In genomic region chr5:118044169-118044568, GRCh38 we compare ENCODE assay signal across 1 cellular context.
TF ChIP-seq lines count a peak whose summit lies in the region.

No MANE protein-coding gene starts in this region.

TF ChIP-seq in GM23338, 12 proteins besides CTCF, POLR2A, EP300 and RAD21 (continued from another document):
- TF ChIP-seq ZNF462 (CRISPR knock-in tag; IDR thresholded peaks at IDR 0.05) (no peak), NANOG (IDR thresholded peaks at IDR 0.05; ENCODE audit: borderline replicate concordance) (no peak), REST (IDR thresholded peaks at IDR 0.05; ENCODE audit: unreplicated experiment) (no peak), EZH2 (IDR thresholded peaks at IDR 0.05; ENCODE audit: low read depth, unreplicated experiment) (no peak), CREB1 (CRISPR knock-in tag; IDR thresholded peaks at IDR 0.05; ENCODE audit: low read depth) (no peak), STAT1 (IDR thresholded peaks at IDR 0.05; ENCODE audit: unreplicated experiment) (no peak), ZNF114 (CRISPR knock-in tag; IDR thresholded peaks at IDR 0.05) (no peak), EZH2phosphoT487 (IDR thresholded peaks at IDR 0.05; ENCODE audit: unreplicated experiment) (no peak)
